ENCODE assay signal across 12 cellular contexts in the genomic region with DNA sequence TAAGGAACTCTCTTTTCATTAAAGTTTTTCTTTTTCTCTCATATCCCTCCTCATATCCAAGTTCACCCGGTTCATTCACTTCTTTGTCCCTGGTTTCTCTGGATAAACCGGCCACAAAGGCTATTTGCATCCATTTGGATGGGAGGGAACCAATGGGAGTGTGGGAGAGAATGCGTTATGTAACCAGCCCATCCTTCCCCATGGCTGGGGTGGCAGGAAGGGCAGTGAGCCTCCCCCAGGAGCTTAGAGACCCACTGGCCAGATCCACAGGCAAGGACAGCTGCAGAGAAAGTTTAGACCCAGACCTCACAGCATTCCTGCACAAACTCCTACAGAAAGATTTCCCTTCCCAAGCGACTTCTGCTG. TPM values are rescaled to one million over a fixed set of nuclear protein-coding genes. Genes with fewer than 3 reads are reported as not detected.
DNase-seq lines count a peak whose midpoint lies in the region; ATAC-seq, FAIRE-seq and TF ChIP-seq lines count a peak whose summit lies in the region.
"Had no signal": no experiment of that assay in that cellular context is flagged by ENCODE, and none has a peak within 500 bp of the region (broad histone marks: within the 10 kb centered on the region; RNA-seq: fewer than 3 reads in every experiment).

No MANE protein-coding gene starts in this region.

- peaks cover 21% of the 10 kb centered on the region for H3K36me3 Mint-ChIP-seq in CD4-positive, alpha-beta T cell (ENCODE audit: low read depth)
- peaks cover 42% of the 10 kb centered on the region for H3K36me3 Mint-ChIP-seq in activated naive CD8-positive, alpha-beta T cell treated with anti-CD3 and anti-CD28 coated beads, Interleukin-2, amount 10 ng/mL, durations not matched to agents 7 days and 5 days

- BruUV-seq in HCT116 (replicated peaks; lab: Mats Ljungman, UMichigan) = no TSS peak

- intact Hi-C loops in CD4-positive, alpha-beta T cell (cut with DNase I, micrococcal nuclease) = loop anchor here in 1 of 2 experiments (1.0 kb wide), 1 partner anchor 9 kb away; no protein-coding TSS in a partner anchor
- intact Hi-C loops in HCT116 (cut with micrococcal nuclease) (no loop called here), esophagus muscularis mucosa (cut with DNase I) (no loop called here)

- TF ChIP-seq POLR2A in HCT116 (IDR thresholded peaks at IDR 0.05; ENCODE audit: borderline replicate concordance, extremely low read depth, insufficient read depth, insufficient read length) (no peak), esophagus muscularis mucosa (IDR thresholded peaks at IDR 0.05; ENCODE audit: low read depth) (no peak)

- H4K20me1 ChIP-seq in HCT116 (ENCODE audit: insufficient read depth) = no peaks in the 10 kb centered on the region

- no peaks in the 10 kb centered on the region for H3K9me2 ChIP-seq in HCT116 (ENCODE audit: insufficient read depth)

- H2AFZ ChIP-seq in HCT116 (ENCODE audit: low read depth, low read length, poor library complexity, severe bottlenecking) = no peak overlapping the region

- TF ChIP-seq RAD21 in HCT116 (IDR thresholded peaks at IDR 0.05; ENCODE audit: low read depth) = no peak

- RAD21 ChIA-PET in HCT116 (lab: Charles Lee; ENCODE audit: low non-redundant PET in 1 of 2, low total read pairs in 2 of 2, uncharacterized antibody in 2 of 2, unreplicated experiment in 2 of 2) = no interaction called here

- H3K9me3 Mint-ChIP-seq in CD4-positive, alpha-beta T cell = no peaks in the 10 kb centered on the region
- H3K9me3 Mint-ChIP-seq in activated naive CD8-positive, alpha-beta T cell treated with anti-CD3 and anti-CD28 coated beads, Interleukin-2, amount 10 ng/mL, durations not matched to agents 7 days and 5 days = no peaks in the 10 kb centered on the region

- no peaks in the 10 kb centered on the region for H3K9me3 ChIP-seq in CD4-positive, alpha-beta T cell (ENCODE audit: control insufficient read depth, low read length)
- H3K9me3 ChIP-seq in HCT116 (ENCODE audit: control insufficient read depth in 1 of 2, insufficient read depth in 1 of 2, low read depth in 1 of 2, low read length in 2 of 2) (no peaks in the 10 kb centered on the region), muscle layer of duodenum (ENCODE audit: control insufficient read depth in 1 of 2, low read length in 2 of 2) (no peaks in the 10 kb centered on the region), esophagus muscularis mucosa (no peaks in the 10 kb centered on the region)
- H3K9me3 ChIP-seq: colonic mucosa, gastrocnemius medialis, pancreas had no signal

- POLR2A ChIA-PET in CD4-positive, alpha-beta T cell (lab: Charles Lee) = interaction anchor here (0.7 to 4.0 kb wide), 5 partner anchors 10 to 64 kb away, joined by 3 to 43 read pairs (median 4); a partner anchor contains a TSS
- POLR2A ChIA-PET in HCT116 (lab: Charles Lee) = no interaction called here
- POLR2A ChIA-PET in activated naive CD8-positive, alpha-beta T cell treated with anti-CD3 and anti-CD28 coated beads, Interleukin-2, amount 10 ng/mL, durations not matched to agents 7 days and 5 days (lab: Charles Lee) = interaction anchor here (1.8 to 2.9 kb wide), 3 partner anchors 10 to 41 kb away, joined by 4 to 11 read pairs (median 11); a partner anchor contains a TSS

- H3K79me2 ChIP-seq in HCT116 (ENCODE audit: insufficient read depth, low read length) = no peaks in the 10 kb centered on the region

- DNase-seq in CD4-positive, alpha-beta T cell = no peak
- DNase-seq in HCT116 (ENCODE audit: low read depth, low spot score) (no peak), esophagus muscularis mucosa (ENCODE audit: extremely low spot score) (no peak), GM19239 (ENCODE audit: insufficient read length, low spot score) (no peak)
- DNase-seq in activated naive CD8-positive, alpha-beta T cell treated with anti-CD3 and anti-CD28 coated beads, Interleukin-2, amount 10 ng/mL, durations not matched to agents 7 days and 5 days = no peak
- no peak for DNase-seq in activated CD4-positive, CD25-positive, alpha-beta regulatory T cell treated with anti-CD3 and anti-CD28 coated beads, Interleukin-2, amount 50 U/mL, for 72 hours
- DNase-seq: colonic mucosa, gastrocnemius medialis, NCI-H2107, pancreas had no signal

- H3K9ac ChIP-seq in HCT116 (ENCODE audit: low read length) = no peak overlapping the region

- H3K27me3 Mint-ChIP-seq in CD4-positive, alpha-beta T cell = no peaks in the 10 kb centered on the region
- no peaks in the 10 kb centered on the region for H3K27me3 Mint-ChIP-seq in activated naive CD8-positive, alpha-beta T cell treated with anti-CD3 and anti-CD28 coated beads, Interleukin-2, amount 10 ng/mL, durations not matched to agents 7 days and 5 days

- H3K4me2 ChIP-seq in HCT116 (ENCODE audit: low read length) = peak overlapping the region; percentile 55

- H3K4me3 ChIP-seq in HCT116 (replicated peaks in 1 of 2; ENCODE audit: low read depth in 1 of 2, low read length in 2 of 2) = no peak overlapping the region
- no peak overlapping the region for H3K4me3 ChIP-seq in muscle layer of duodenum (ENCODE audit: low read depth in 1 of 2, low read length in 2 of 2)
- H3K4me3 ChIP-seq in esophagus muscularis mucosa = no peak overlapping the region
- H3K4me3 ChIP-seq: colonic mucosa, gastrocnemius medialis, pancreas had no signal

- H3K4me1 ChIP-seq in HCT116 (ENCODE audit: control insufficient read depth in 1 of 2, insufficient read depth in 2 of 2, low read length in 2 of 2) = peaks cover 15 to 21% of the 10 kb centered on the region in 2 experiments
- peaks cover 0 to 3% of the 10 kb centered on the region in 2 donors for H3K4me1 ChIP-seq in muscle layer of duodenum (ENCODE audit: control insufficient read depth in 1 of 2, insufficient read depth in 2 of 2, low read length in 2 of 2)
- H3K4me1 ChIP-seq in esophagus muscularis mucosa = peaks cover 0 to 11% (median 7%) of the 10 kb centered on the region in 4 donors
- H3K4me1 ChIP-seq: colonic mucosa, gastrocnemius medialis, pancreas had no signal

- TF ChIP-seq EP300 in esophagus muscularis mucosa (IDR thresholded peaks at IDR 0.05) = no peak

- TF ChIP-seq CTCF in CD4-positive, alpha-beta T cell (IDR thresholded peaks at IDR 0.05) = no peak
- TF ChIP-seq CTCF in HCT116 (IDR thresholded peaks at IDR 0.05 in 2 of 3, conservative IDR thresholded peaks at IDR 0.05 in 1 of 3; ENCODE audit: borderline replicate concordance in 1 of 3, insufficient read depth in 1 of 3, low read depth in 2 of 3, low read length in 2 of 3) (no peak), esophagus muscularis mucosa (IDR thresholded peaks at IDR 0.05) (no peak)

- CTCF ChIA-PET in CD4-positive, alpha-beta T cell (lab: Charles Lee) = interaction anchor here (0.8 to 0.9 kb wide), 2 partner anchors 7 to 10 kb away, joined by 3 to 5 read pairs; no protein-coding TSS in a partner anchor
- CTCF ChIA-PET in HCT116 (lab: Charles Lee) = no interaction called here

- peak overlapping the region; percentile 91 for H3K27ac Mint-ChIP-seq in CD4-positive, alpha-beta T cell
- H3K27ac Mint-ChIP-seq in activated naive CD8-positive, alpha-beta T cell treated with anti-CD3 and anti-CD28 coated beads, Interleukin-2, amount 10 ng/mL, durations not matched to agents 7 days and 5 days = peak overlapping the region; percentile 71

- 76% methylated on average over 4 of the region's 4 CpGs for WGBS in esophagus muscularis mucosa

- H3K36me3 ChIP-seq in HCT116 (ENCODE audit: control insufficient read depth in 1 of 2, insufficient read depth in 2 of 2, low read length in 2 of 2) (no peaks in the 10 kb centered on the region), muscle layer of duodenum (ENCODE audit: control insufficient read depth in 1 of 2, insufficient read depth in 2 of 2, low read length in 2 of 2) (no peaks in the 10 kb centered on the region), esophagus muscularis mucosa (no peaks in the 10 kb centered on the region)
- H3K36me3 ChIP-seq: colonic mucosa, gastrocnemius medialis, pancreas had no signal

- no peak overlapping the region for H3K27ac ChIP-seq in CD4-positive, alpha-beta T cell (ENCODE audit: low read depth, low read length)
- H3K27ac ChIP-seq in HCT116 (ENCODE audit: low read depth, low read length) (no peak overlapping the region), muscle layer of duodenum (ENCODE audit: low read length) (peak overlapping the region; percentile 1), esophagus muscularis mucosa (replicated peaks in 1 of 4) (no peak overlapping the region)
- H3K27ac ChIP-seq: colonic mucosa, gastrocnemius medialis, pancreas had no signal

- peaks cover 64% of the 10 kb centered on the region for H3K4me1 Mint-ChIP-seq in CD4-positive, alpha-beta T cell (ENCODE audit: low read depth)
- H3K4me1 Mint-ChIP-seq in activated naive CD8-positive, alpha-beta T cell treated with anti-CD3 and anti-CD28 coated beads, Interleukin-2, amount 10 ng/mL, durations not matched to agents 7 days and 5 days = peaks cover 55% of the 10 kb centered on the region

- H3K4me3 Mint-ChIP-seq in CD4-positive, alpha-beta T cell = peak overlapping the region; percentile 36
- H3K4me3 Mint-ChIP-seq in activated naive CD8-positive, alpha-beta T cell treated with anti-CD3 and anti-CD28 coated beads, Interleukin-2, amount 10 ng/mL, durations not matched to agents 7 days and 5 days = peak overlapping the region; percentile 54

- no peaks in the 10 kb centered on the region for H3K27me3 ChIP-seq in CD4-positive, alpha-beta T cell (ENCODE audit: control insufficient read depth, insufficient read depth, low read length)
- H3K27me3 ChIP-seq in HCT116 (ENCODE audit: insufficient read depth, low read length) = no peaks in the 10 kb centered on the region
- no peaks in the 10 kb centered on the region for H3K27me3 ChIP-seq in muscle layer of duodenum (ENCODE audit: low read depth, low read length)
- no peaks in the 10 kb centered on the region for H3K27me3 ChIP-seq in esophagus muscularis mucosa
- H3K27me3 ChIP-seq: colonic mucosa, gastrocnemius medialis, pancreas had no signal

- FAIRE-seq in GM19239 (lab: Jason Lieb, UNC) = no peak
- FAIRE-seq: pancreas had no signal

- ATAC-seq in CD4-positive, alpha-beta T cell (ENCODE audit: poor library complexity) = no peak
- ATAC-seq in HCT116 (peak; percentile 57), esophagus mucosa (no peak)
- no peak for ATAC-seq in activated naive CD8-positive, alpha-beta T cell treated with anti-CD3 and anti-CD28 coated beads, Interleukin-2, amount 10 ng/mL, durations not matched to agents 7 days and 5 days (ENCODE audit: low read depth)
- ATAC-seq: gastrocnemius medialis had no signal

RNA-seq across cellular contexts. Expression of a gene that starts 10.7 kb away (rescaled TPM):
- total RNA-seq in CD4-positive, alpha-beta T cell = 10 to 100 TPM; 37.0 to 39.8 TPM
- total RNA-seq in HCT116 (2021; ENCODE audit: unreplicated experiment) (0.17 TPM), esophagus muscularis mucosa (1 to 10 TPM; 3.1 to 8.1 (median 5.4) TPM), esophagus mucosa (0.28 TPM)
- 0.01 and 0.05 TPM in 2 replicates for polyA plus RNA-seq in HCT116 (2012)
- 10 to 100 TPM; 14.2 to 18.7 TPM for total RNA-seq in activated naive CD8-positive, alpha-beta T cell treated with anti-CD3 and anti-CD28 coated beads, Interleukin-2, amount 10 ng/mL, durations not matched to agents 7 days and 5 days

RNA-seq across cellular contexts. Expression of a gene that starts 30.4 kb away (rescaled TPM):
- 10 to 100 TPM; 20.7 to 21.8 TPM for total RNA-seq in CD4-positive, alpha-beta T cell
- total RNA-seq in HCT116 (2021; ENCODE audit: unreplicated experiment) (44.5 TPM), esophagus muscularis mucosa (10 to 100 TPM; 16.2 to 22.9 (median 20.7) TPM), esophagus mucosa (18.5 TPM)
- polyA plus RNA-seq in HCT116 (2012) = 42.6 and 47.6 TPM in 2 replicates
- 10 to 100 TPM; 55.7 to 58.3 TPM for total RNA-seq in activated naive CD8-positive, alpha-beta T cell treated with anti-CD3 and anti-CD28 coated beads, Interleukin-2, amount 10 ng/mL, durations not matched to agents 7 days and 5 days

RNA-seq across cellular contexts. Expression of a gene that starts 30.8 kb away (rescaled TPM):
- under 1 TPM; 0.25 to 0.36 TPM for total RNA-seq in CD4-positive, alpha-beta T cell
- total RNA-seq in HCT116 (2021; ENCODE audit: unreplicated experiment) (80.1 TPM), esophagus muscularis mucosa (1 to 10 TPM in 3 of 4 donors, under 1 TPM in 1; 0.66 to 2.1 (median 1.4) TPM), esophagus mucosa (14.5 TPM)
- 57.9 and 80.2 TPM in 2 replicates for polyA plus RNA-seq in HCT116 (2012)
- total RNA-seq in activated naive CD8-positive, alpha-beta T cell treated with anti-CD3 and anti-CD28 coated beads, Interleukin-2, amount 10 ng/mL, durations not matched to agents 7 days and 5 days = 10 to 100 TPM; 52.4 to 60.1 TPM

RNA-seq across cellular contexts. Expression of a gene that starts 45.6 kb away (rescaled TPM):
- 10 to 100 TPM; 52.7 to 55.2 TPM for total RNA-seq in CD4-positive, alpha-beta T cell
- total RNA-seq in HCT116 (2021; ENCODE audit: unreplicated experiment) (73.8 TPM), esophagus muscularis mucosa (10 to 100 TPM; 71.0 to 93.3 (median 78.5) TPM), esophagus mucosa (51.0 TPM)
- polyA plus RNA-seq in HCT116 (2012) = 51.5 and 54.3 TPM in 2 replicates
- 100 to 1,000 TPM in 1 of 2 experiments, 10 to 100 TPM in 1; 99.8 to 101 TPM for total RNA-seq in activated naive CD8-positive, alpha-beta T cell treated with anti-CD3 and anti-CD28 coated beads, Interleukin-2, amount 10 ng/mL, durations not matched to agents 7 days and 5 days
